Comparison of ENCODE assay signal across 17 cellular contexts in genomic region chr11:71459076-71459766, GRCh38.
"Had no signal": no experiment of that assay in that cellular context is flagged by ENCODE, and none has a peak within 500 bp of the region (broad histone marks: within the 10 kb centered on the region; RNA-seq: fewer than 3 reads in every experiment).

No MANE protein-coding gene starts in this region.

- DNase-seq: activated CD4-positive, alpha-beta T cell treated with anti-CD3 and anti-CD28 coated beads, Interleukin-2, amount 10 ng/mL, durations not matched to agents 7 days and 5 days; activated CD4-positive, CD25-positive, alpha-beta regulatory T cell; activated naive CD8-positive, alpha-beta T cell treated with anti-CD3 and anti-CD28 coated beads for 36 hours; brain microvascular endothelial cell; cerebellar nuclear complex; gastrocnemius medialis; islet precursor cell; left lung; mesenchymal stem cell; stimulated activated CD4-positive, alpha-beta T cell treated with anti-CD3 and anti-CD28 coated beads, Interleukin-15, amount 100 ng/mL, for 24 hours; stimulated activated CD4-positive, alpha-beta T cell treated with anti-CD3 and anti-CD28 coated beads, Interleukin-4, amount 100 ng/mL, for 4 hours; stimulated activated CD8-positive, alpha-beta memory T cell treated with anti-CD3 and anti-CD28 coated beads, Interleukin-4, amount 100 ng/mL, for 48 hours; stimulated activated naive CD4-positive, alpha-beta T cell treated with Interleukin-2 at 50 U/mL for 16 hours had no signal

- H3K4me3 ChIP-seq: gastrocnemius medialis, left lung, suprapubic skin had no signal

- H3K27me3 Mint-ChIP-seq: activated CD4-positive, alpha-beta T cell treated with anti-CD3 and anti-CD28 coated beads, Interleukin-2, amount 10 ng/mL, durations not matched to agents 7 days and 5 days; activated naive CD8-positive, alpha-beta T cell treated with anti-CD3 and anti-CD28 coated beads for 36 hours; type B pancreatic cell had no signal

- H3K27ac Mint-ChIP-seq: activated CD4-positive, alpha-beta T cell treated with anti-CD3 and anti-CD28 coated beads, Interleukin-2, amount 10 ng/mL, durations not matched to agents 7 days and 5 days; activated naive CD8-positive, alpha-beta T cell treated with anti-CD3 and anti-CD28 coated beads for 36 hours; activated T-helper 1 cell treated with anti-CD3 and anti-CD28 coated beads, Interleukin-12 subunit alpha, Interleukin-12 subunit beta, Interleukin-2, Interleukin-4 antibody, amounts not matched to agents 30 ng/mL and 10 ng/mL and 1 ng/mL, durations not matched to agents 14 hours and 24 hours and 36 hours; nephron; type B pancreatic cell had no signal

- H3K9me3 ChIP-seq: gastrocnemius medialis, left lung, suprapubic skin had no signal

- H3K9me3 Mint-ChIP-seq: activated CD4-positive, alpha-beta T cell treated with anti-CD3 and anti-CD28 coated beads, Interleukin-2, amount 10 ng/mL, durations not matched to agents 7 days and 5 days; activated naive CD8-positive, alpha-beta T cell treated with anti-CD3 and anti-CD28 coated beads for 36 hours; activated T-helper 1 cell treated with anti-CD3 and anti-CD28 coated beads, Interleukin-12 subunit alpha, Interleukin-12 subunit beta, Interleukin-2, Interleukin-4 antibody, amounts not matched to agents 30 ng/mL and 10 ng/mL and 1 ng/mL, durations not matched to agents 14 hours and 24 hours and 36 hours; nephron; type B pancreatic cell had no signal

- H3K27ac ChIP-seq: brain microvascular endothelial cell, gastrocnemius medialis, left lung, suprapubic skin had no signal

- H3K4me3 Mint-ChIP-seq: activated CD4-positive, alpha-beta T cell treated with anti-CD3 and anti-CD28 coated beads, Interleukin-2, amount 10 ng/mL, durations not matched to agents 7 days and 5 days; activated naive CD8-positive, alpha-beta T cell treated with anti-CD3 and anti-CD28 coated beads for 36 hours; activated T-helper 1 cell treated with anti-CD3 and anti-CD28 coated beads, Interleukin-12 subunit alpha, Interleukin-12 subunit beta, Interleukin-2, Interleukin-4 antibody, amounts not matched to agents 30 ng/mL and 10 ng/mL and 1 ng/mL, durations not matched to agents 14 hours and 24 hours and 36 hours; nephron; type B pancreatic cell had no signal

- H3K27me3 ChIP-seq: brain microvascular endothelial cell, gastrocnemius medialis, left lung, suprapubic skin had no signal

- ATAC-seq: gastrocnemius medialis, left lung had no signal
